ENCODE assay signal across 9 cellular contexts in the genomic region with DNA sequence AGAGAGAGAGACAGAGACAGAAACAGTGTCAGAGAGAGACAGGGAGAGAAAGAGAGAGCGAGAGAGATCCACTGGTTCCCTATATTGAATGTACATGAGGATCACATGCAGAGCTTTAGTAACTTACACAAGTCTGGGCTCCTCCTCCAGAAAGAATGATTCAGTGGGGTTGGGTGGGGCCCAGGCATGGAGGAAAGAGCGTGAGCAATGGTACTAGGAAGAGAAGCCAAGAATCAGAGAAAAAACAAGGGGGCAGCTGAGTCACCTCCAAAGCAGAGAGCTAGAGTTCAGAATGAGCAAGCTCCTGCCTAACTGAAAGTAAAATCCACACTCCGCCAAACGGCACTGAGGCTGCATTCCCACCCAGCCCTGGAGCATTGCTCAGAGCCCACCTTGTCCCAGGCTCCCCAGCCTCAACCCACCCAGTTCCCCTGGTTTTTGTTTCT.
A peak's percentile ranks its signal among the peaks of the same experiment; 100 is the strongest.
DNase-seq lines count a peak whose midpoint lies in the region; ATAC-seq, FAIRE-seq and TF ChIP-seq lines count a peak whose summit lies in the region.
"Had no signal": no experiment of that assay in that cellular context is flagged by ENCODE, and none has a peak within 500 bp of the region (broad histone marks: within the 10 kb centered on the region; RNA-seq: fewer than 3 reads in every experiment).

No MANE protein-coding gene starts in this region.

- peak; percentile 97 for ATAC-seq in A549
- peak; percentile 57 for ATAC-seq in HG02870 (IDR thresholded peaks at IDR 0.05; ENCODE audit: unreplicated experiment)
- peak; percentile 99 for ATAC-seq in thoracic aorta (ENCODE audit: insufficient number of reproducible peaks, low FRiP score, low read depth)
- no peak for ATAC-seq in GM18873 (IDR thresholded peaks at IDR 0.05; ENCODE audit: low FRiP score, unreplicated experiment)
- ATAC-seq in HG02981 (IDR thresholded peaks at IDR 0.05; ENCODE audit: unreplicated experiment), result no peak

- DNase-seq in A549 (ENCODE audit: low read depth in 1 of 2, low spot score in 1 of 2) (peak; percentile 68 to 85), adipocyte (ENCODE audit: low read depth) (peak; percentile 99), islet precursor cell (peak; percentile 75), thoracic aorta (ENCODE audit: low spot score) (peak; percentile 54), NCI-H69 (lab: John Stamatoyannopoulos, UW) (no peak)

- peak overlapping the region; percentile 85 for H3K4me2 ChIP-seq in A549

- H3K36me3 ChIP-seq in adipocyte (ENCODE audit: control insufficient read depth, insufficient read depth, low read length, severe bottlenecking) (no peaks in the 10 kb centered on the region), thoracic aorta (no peaks in the 10 kb centered on the region)

- H3K4me3 ChIP-seq in A549 (peak overlapping the region; percentile 38), adipocyte (ENCODE audit: low read length) (peak overlapping the region; percentile 84), thoracic aorta (peak overlapping the region; percentile 65)

- H3K4me1 ChIP-seq in A549, result peaks cover 13% of the 10 kb centered on the region
- peaks cover 32% of the 10 kb centered on the region for H3K4me1 ChIP-seq in adipocyte (ENCODE audit: control insufficient read depth, insufficient read depth, low read length)
- peaks cover 0 to 6% of the 10 kb centered on the region in 2 donors for H3K4me1 ChIP-seq in thoracic aorta (ENCODE audit: control insufficient read depth in 1 of 2, low read depth in 2 of 2)

- WGBS in A549 (ENCODE audit: missing lambda C conversion rate), result 1% methylated on average over 4 of the region's 4 CpGs

- POLR2A ChIA-PET in A549 (lab: Yijun Ruan, JAX), result interaction anchor here (0.8 to 2.2 kb wide), 5 partner anchors 12 to 670 kb away, joined by 3 to 21 read pairs (median 5); partner anchors contain the start of gene TBX3

- CTCF ChIA-PET in A549 (lab: Yijun Ruan, JAX), result interaction anchor here (0.8 to 1.6 kb wide), 5 partner anchors 37 to 686 kb away, joined by 3 to 4 read pairs (median 3); no protein-coding TSS in a partner anchor

- TF ChIP-seq CTCF in A549 (IDR thresholded peaks at IDR 0.05) (no peak), thoracic aorta (IDR thresholded peaks at IDR 0.05) (no peak)

- H3K27me3 ChIP-seq in adipocyte (replicated peaks; ENCODE audit: control insufficient read depth, insufficient read depth, low read length), result no peaks in the 10 kb centered on the region
- H3K27me3 ChIP-seq in thoracic aorta (replicated peaks; ENCODE audit: insufficient read depth), result no peaks in the 10 kb centered on the region

- no peak for TF ChIP-seq EP300 in A549 (IDR thresholded peaks at IDR 0.05)

- peak overlapping the region; percentile 91 for H3K9ac ChIP-seq in adipocyte (ENCODE audit: low read length)

- H3K9me3 ChIP-seq in A549 (no peaks in the 10 kb centered on the region), adipocyte (ENCODE audit: control insufficient read depth, low read length) (no peaks in the 10 kb centered on the region), thoracic aorta (no peaks in the 10 kb centered on the region)

- peak overlapping the region; percentile 87 to 91 for H3K27ac ChIP-seq in A549
- H3K27ac ChIP-seq in thoracic aorta, result peak overlapping the region; percentile 67 to 68

- peak; percentile 3 to 39; a peak in 2 of 5 replicates for TF ChIP-seq RAD21 in A549 (conservative IDR thresholded peaks at IDR 0.05 in 1 of 2, IDR thresholded peaks at IDR 0.05 in 1 of 2)

- TF ChIP-seq POLR2A in A549 (IDR thresholded peaks at IDR 0.05; ENCODE audit: low read length), result peak; percentile 37

- no peak for FAIRE-seq in A549 (lab: Jason Lieb, UNC)
- FAIRE-seq: G401.6 had no signal

TF ChIP-seq in A549, 52 proteins besides CTCF, POLR2A, EP300 and RAD21 (continues in another document):
- TF ChIP-seq ESRRA (IDR thresholded peaks at IDR 0.05; ENCODE audit: borderline replicate concordance, low read length) (no peak), SMC3 (IDR thresholded peaks at IDR 0.05) (peak; percentile 25; the same call in 1 of the 3 replicates), JUNB (IDR thresholded peaks at IDR 0.05) (peak; percentile 52; the same call in 1 of the 2 replicates), NFE2L2 (conservative IDR thresholded peaks at IDR 0.05; ENCODE audit: low read length) (no peak), HMGXB4 (CRISPR knock-in tag; IDR thresholded peaks at IDR 0.05; ENCODE audit: borderline replicate concordance) (no peak), HOXA7 (CRISPR knock-in tag; IDR thresholded peaks at IDR 0.05) (no peak), MAZ (IDR thresholded peaks at IDR 0.05; ENCODE audit: borderline replicate concordance, low read depth, low read length) (no peak), ELK1 (IDR thresholded peaks at IDR 0.05; ENCODE audit: low read depth, low read length) (no peak), HOXB5 (CRISPR knock-in tag; IDR thresholded peaks at IDR 0.05) (no peak), HEYL (CRISPR knock-in tag; IDR thresholded peaks at IDR 0.05) (no peak), RFX5 (IDR thresholded peaks at IDR 0.05) (no peak), NPAS2 (CRISPR knock-in tag; IDR thresholded peaks at IDR 0.05; ENCODE audit: borderline replicate concordance) (no peak), TFCP2L1 (CRISPR knock-in tag; IDR thresholded peaks at IDR 0.05) (no peak), POLR2AphosphoS2 (conservative IDR thresholded peaks at IDR 0.05; ENCODE audit: low read length) (no peak), CEBPB (IDR thresholded peaks at IDR 0.05) (no peak), ZNF302 (CRISPR knock-in tag; IDR thresholded peaks at IDR 0.05) (no peak), NR3C1 (IDR thresholded peaks at IDR 0.05) (no peak), CHD2 (IDR thresholded peaks at IDR 0.05; ENCODE audit: low read length, partially characterized antibody) (no peak), EHF (CRISPR knock-in tag; IDR thresholded peaks at IDR 0.05) (no peak), SREBF2 (IDR thresholded peaks at IDR 0.05) (no peak), MAX (IDR thresholded peaks at IDR 0.05) (peak; percentile 35; the same call in 1 of the 2 replicates), PHF8 (IDR thresholded peaks at IDR 0.05; ENCODE audit: borderline replicate concordance, low read depth) (no peak)
- TF ChIP-seq, protein P1, sequence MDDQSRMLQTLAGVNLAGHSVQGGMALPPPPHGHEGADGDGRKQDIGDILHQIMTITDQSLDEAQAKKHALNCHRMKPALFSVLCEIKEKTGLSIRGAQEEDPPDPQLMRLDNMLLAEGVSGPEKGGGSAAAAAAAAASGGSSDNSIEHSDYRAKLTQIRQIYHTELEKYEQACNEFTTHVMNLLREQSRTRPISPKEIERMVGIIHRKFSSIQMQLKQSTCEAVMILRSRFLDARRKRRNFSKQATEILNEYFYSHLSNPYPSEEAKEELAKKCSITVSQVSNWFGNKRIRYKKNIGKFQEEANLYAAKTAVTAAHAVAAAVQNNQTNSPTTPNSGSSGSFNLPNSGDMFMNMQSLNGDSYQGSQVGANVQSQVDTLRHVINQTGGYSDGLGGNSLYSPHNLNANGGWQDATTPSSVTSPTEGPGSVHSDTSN (IDR thresholded peaks at IDR 0.05), result no peak
- TF ChIP-seq, protein P2, sequence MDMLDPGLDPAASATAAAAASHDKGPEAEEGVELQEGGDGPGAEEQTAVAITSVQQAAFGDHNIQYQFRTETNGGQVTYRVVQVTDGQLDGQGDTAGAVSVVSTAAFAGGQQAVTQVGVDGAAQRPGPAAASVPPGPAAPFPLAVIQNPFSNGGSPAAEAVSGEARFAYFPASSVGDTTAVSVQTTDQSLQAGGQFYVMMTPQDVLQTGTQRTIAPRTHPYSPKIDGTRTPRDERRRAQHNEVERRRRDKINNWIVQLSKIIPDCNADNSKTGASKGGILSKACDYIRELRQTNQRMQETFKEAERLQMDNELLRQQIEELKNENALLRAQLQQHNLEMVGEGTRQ (IDR thresholded peaks at IDR 0.05), result peak; percentile 26; the same call in 1 of the 2 replicates

Comparison
In these comparisons a context has a peak if more than half of its experiments do, and no peak if none do; other contexts are left out.
1. ATAC-seq: peak in A549 (2 of 2), HG02870 (single experiment) and thoracic aorta (single experiment); none in GM18873 (single experiment) and HG02981 (single experiment).
2. Peak in every context shown above with its lines, with median percentiles within 50 percentile points of each other: H3K4me3 ChIP-seq.